Comparison of ENCODE assay signal across 1 cellular context in the genomic region with DNA sequence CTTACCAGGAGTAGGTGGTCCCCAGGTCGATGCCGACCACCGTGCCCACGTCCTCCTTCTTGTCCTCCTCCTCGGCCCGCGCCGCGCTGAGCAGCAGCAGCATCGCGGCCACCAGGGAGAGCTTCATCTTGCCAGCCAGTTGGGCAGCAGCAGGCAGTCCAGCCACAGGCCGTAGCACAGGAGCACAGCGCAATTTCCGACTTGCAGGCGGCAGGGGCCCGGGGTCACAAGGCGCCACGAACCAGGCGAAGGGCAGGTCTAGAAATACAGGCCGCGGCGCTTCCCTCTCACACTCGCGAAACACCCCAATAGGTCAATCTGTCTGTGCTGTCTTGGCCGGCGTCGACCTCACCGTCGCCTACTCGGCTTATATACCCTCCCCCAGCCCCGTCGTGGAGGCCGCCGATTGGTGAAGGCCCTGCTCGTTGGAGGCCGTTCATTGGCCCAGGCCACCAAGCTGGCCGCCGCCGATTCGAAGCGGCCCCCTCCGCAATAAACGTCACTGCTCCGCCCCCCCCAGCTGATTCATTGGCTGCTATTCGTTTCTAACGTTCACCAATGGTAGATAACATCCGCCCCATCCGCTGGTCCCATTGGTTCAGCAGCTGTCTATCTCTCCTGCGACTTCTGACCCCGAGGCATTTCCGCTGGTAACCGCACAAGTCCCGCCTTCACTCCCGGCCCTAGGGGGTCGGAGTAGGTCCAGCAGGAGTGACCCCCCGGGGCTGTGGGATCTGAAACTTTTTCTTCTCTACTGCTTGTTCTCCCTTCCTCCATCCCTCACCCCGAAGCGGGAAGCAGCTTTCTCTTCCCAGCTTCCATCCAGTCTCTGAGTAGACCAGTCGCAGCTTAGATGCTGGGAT.
TF ChIP-seq lines count a peak whose summit lies in the region.

Gene HSPA5 (minus strand): TSS at position 344 of the 863 bp plus-strand sequence. CDS start 217 bp downstream, at position 127.

TF ChIP-seq in HepG2, 621 proteins besides CTCF, POLR2A, EP300 and RAD21 (continued from another document and continues in another):
- TF ChIP-seq ZBTB4 (CRISPR knock-in tag; IDR thresholded peaks at IDR 0.05; ENCODE audit: borderline replicate concordance): no peak
- TF ChIP-seq GRHL1 (CRISPR knock-in tag; conservative IDR thresholded peaks at IDR 0.05): no peak
- TF ChIP-seq RELA (CRISPR knock-in tag; IDR thresholded peaks at IDR 0.05): no peak
- TF ChIP-seq ZNF260 (CRISPR knock-in tag; IDR thresholded peaks at IDR 0.05; ENCODE audit: borderline replicate concordance, low read depth): no peak
- no peak; the same call in none of the 2 replicates for TF ChIP-seq JUND (CRISPR knock-in tag; IDR thresholded peaks at IDR 0.05)
- TF ChIP-seq ZNF142 (CRISPR knock-in tag; IDR thresholded peaks at IDR 0.05): 0 out of 2 replicates have a peak, but pooled peaks have one; percentile 1
- peak; percentile 73; the same call in 1 of the 2 replicates for TF ChIP-seq ZNF607 (CRISPR knock-in tag; IDR thresholded peaks at IDR 0.05; ENCODE audit: borderline replicate concordance)
- TF ChIP-seq, protein P1, sequence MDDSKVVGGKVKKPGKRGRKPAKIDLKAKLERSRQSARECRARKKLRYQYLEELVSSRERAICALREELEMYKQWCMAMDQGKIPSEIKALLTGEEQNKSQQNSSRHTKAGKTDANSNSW (CRISPR knock-in tag; IDR thresholded peaks at IDR 0.05; ENCODE audit: borderline replicate concordance): peak; percentile 23; the same call in 1 of the 2 replicates
- TF ChIP-seq ZMYM4 (CRISPR knock-in tag; IDR thresholded peaks at IDR 0.05): peak; percentile 74
- TF ChIP-seq, protein P2, sequence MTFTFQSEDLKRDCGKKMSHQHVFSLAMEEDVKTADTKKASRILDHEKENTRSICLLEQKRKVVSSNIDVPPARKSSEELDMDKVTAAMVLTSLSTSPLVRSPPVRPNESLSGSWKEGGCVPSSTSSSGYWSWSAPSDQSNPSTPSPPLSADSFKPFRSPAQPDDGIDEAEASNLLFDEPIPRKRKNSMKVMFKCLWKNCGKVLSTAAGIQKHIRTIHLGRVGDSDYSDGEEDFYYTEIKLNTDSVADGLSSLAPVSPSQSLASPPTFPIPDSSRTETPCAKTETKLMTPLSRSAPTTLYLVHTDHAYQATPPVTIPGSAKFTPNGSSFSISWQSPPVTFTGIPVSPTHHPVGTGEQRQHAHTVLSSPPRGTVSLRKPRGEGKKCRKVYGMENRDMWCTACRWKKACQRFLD (CRISPR knock-in tag; IDR thresholded peaks at IDR 0.05; ENCODE audit: borderline replicate concordance): peak; percentile 39; the same call in 1 of the 2 replicates
- no peak for TF ChIP-seq CHCHD3 (CRISPR knock-in tag; IDR thresholded peaks at IDR 0.05)
- 0 out of 2 replicates have a peak, but pooled peaks have one; percentile 20 for TF ChIP-seq ETV5 (CRISPR knock-in tag; IDR thresholded peaks at IDR 0.05; ENCODE audit: borderline replicate concordance)
- TF ChIP-seq CREM (IDR thresholded peaks at IDR 0.05): peak; percentile 97
- no peak for TF ChIP-seq CREM (CRISPR knock-in tag; IDR thresholded peaks at IDR 0.05)
- peak; percentile 44; the same call in 1 of the 2 replicates for TF ChIP-seq KLF6 (CRISPR knock-in tag; IDR thresholded peaks at IDR 0.05)
- TF ChIP-seq ZEB1 (IDR thresholded peaks at IDR 0.05; ENCODE audit: insufficient replicate concordance, low read depth): no peak
- peak; percentile 100 for TF ChIP-seq RBM39 (IDR thresholded peaks at IDR 0.05; ENCODE audit: low read depth, low read length, poor library complexity, severe bottlenecking)
- no peak for TF ChIP-seq MBNL3 (CRISPR knock-in tag; conservative IDR thresholded peaks at IDR 0.05)
- no peak for TF ChIP-seq PAWR (CRISPR knock-in tag; IDR thresholded peaks at IDR 0.05; ENCODE audit: borderline replicate concordance)
- TF ChIP-seq PHB2 (IDR thresholded peaks at IDR 0.05; ENCODE audit: partially characterized antibody): no peak
- TF ChIP-seq FOXC1 (CRISPR knock-in tag; IDR thresholded peaks at IDR 0.05; ENCODE audit: borderline replicate concordance): peak; percentile 68
- TF ChIP-seq ZNF619 (CRISPR knock-in tag; IDR thresholded peaks at IDR 0.05): peak; percentile 79
- TF ChIP-seq, protein P3, sequence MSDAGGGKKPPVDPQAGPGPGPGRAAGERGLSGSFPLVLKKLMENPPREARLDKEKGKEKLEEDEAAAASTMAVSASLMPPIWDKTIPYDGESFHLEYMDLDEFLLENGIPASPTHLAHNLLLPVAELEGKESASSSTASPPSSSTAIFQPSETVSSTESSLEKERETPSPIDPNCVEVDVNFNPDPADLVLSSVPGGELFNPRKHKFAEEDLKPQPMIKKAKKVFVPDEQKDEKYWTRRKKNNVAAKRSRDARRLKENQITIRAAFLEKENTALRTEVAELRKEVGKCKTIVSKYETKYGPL (CRISPR knock-in tag; IDR thresholded peaks at IDR 0.05): no peak
- TF ChIP-seq RBFOX2 (IDR thresholded peaks at IDR 0.05; ENCODE audit: low read depth, low read length): peak; percentile 100
- no peak for TF ChIP-seq U2AF2 (IDR thresholded peaks at IDR 0.05; ENCODE audit: low read depth, low read length)
- no peak for TF ChIP-seq MTA3 (CRISPR knock-in tag; IDR thresholded peaks at IDR 0.05)
- TF ChIP-seq NAIF1 (CRISPR knock-in tag; IDR thresholded peaks at IDR 0.05; ENCODE audit: borderline replicate concordance): no peak
- no peak for TF ChIP-seq JUNB (CRISPR knock-in tag; IDR thresholded peaks at IDR 0.05; ENCODE audit: borderline replicate concordance)
- TF ChIP-seq ZMYM3 (CRISPR knock-in tag; IDR thresholded peaks at IDR 0.05): 0 out of 2 replicates have a peak, but pooled peaks have one; percentile 25
- TF ChIP-seq ZNF510 (CRISPR knock-in tag; IDR thresholded peaks at IDR 0.05; ENCODE audit: low read depth): no peak
- TF ChIP-seq, protein P4, sequence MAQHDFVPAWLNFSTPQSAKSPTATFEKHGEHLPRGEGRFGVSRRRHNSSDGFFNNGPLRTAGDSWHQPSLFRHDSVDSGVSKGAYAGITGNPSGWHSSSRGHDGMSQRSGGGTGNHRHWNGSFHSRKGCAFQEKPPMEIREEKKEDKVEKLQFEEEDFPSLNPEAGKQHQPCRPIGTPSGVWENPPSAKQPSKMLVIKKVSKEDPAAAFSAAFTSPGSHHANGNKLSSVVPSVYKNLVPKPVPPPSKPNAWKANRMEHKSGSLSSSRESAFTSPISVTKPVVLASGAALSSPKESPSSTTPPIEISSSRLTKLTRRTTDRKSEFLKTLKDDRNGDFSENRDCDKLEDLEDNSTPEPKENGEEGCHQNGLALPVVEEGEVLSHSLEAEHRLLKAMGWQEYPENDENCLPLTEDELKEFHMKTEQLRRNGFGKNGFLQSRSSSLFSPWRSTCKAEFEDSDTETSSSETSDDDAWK (CRISPR knock-in tag; IDR thresholded peaks at IDR 0.05): no peak
- 0 out of 2 replicates have a peak, but pooled peaks have one; percentile 13 for TF ChIP-seq ZBTB7A (CRISPR knock-in tag; IDR thresholded peaks at IDR 0.05)
- TF ChIP-seq ZNF570 (CRISPR knock-in tag; IDR thresholded peaks at IDR 0.05; ENCODE audit: borderline replicate concordance): no peak
- TF ChIP-seq KAT7 (CRISPR knock-in tag; IDR thresholded peaks at IDR 0.05; ENCODE audit: borderline replicate concordance): no peak; the same call in none of the 2 replicates
- TF ChIP-seq ZNF614 (CRISPR knock-in tag; IDR thresholded peaks at IDR 0.05; ENCODE audit: borderline replicate concordance): peak; percentile 21; the same call in 1 of the 2 replicates
- TF ChIP-seq ZNF788 (CRISPR knock-in tag; IDR thresholded peaks at IDR 0.05; ENCODE audit: borderline replicate concordance): peak; percentile 88; the same call in 1 of the 2 replicates
